ENCODE assay signal across 19 cellular contexts in the genomic region with DNA sequence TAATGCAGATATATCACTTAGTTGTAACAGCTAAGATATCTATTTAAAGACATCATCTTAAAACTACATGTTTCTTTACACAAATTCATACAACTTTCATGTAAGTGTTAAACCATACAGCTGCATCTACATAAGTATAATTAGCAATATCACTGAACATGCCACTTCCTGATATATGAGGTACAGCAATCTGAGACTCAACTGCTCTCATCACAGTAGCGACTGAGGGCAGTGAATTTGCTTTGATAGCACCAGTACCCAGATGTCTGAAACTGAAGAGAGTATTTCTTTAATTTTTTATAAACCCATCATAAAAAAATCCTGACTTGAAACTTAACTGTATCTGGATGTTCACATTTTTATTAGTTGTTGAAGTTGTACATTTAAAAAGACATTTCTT.
"Had no signal": no experiment of that assay in that cellular context is flagged by ENCODE, and none has a peak within 500 bp of the region (broad histone marks: within the 10 kb centered on the region; RNA-seq: fewer than 3 reads in every experiment).

No MANE protein-coding gene starts in this region.

- FAIRE-seq: HTR-8/SVneo, K562 had no signal

- ATAC-seq: K562, Panc1, PC-3, SK-N-SH treated with all-trans-retinoic acid at 6 μM for 48 hours had no signal

- H3K4me3 ChIP-seq: K562 had no signal

- DNase-seq: NCI-H1092, NCI-H1105 treated with DMSO at 0.1 percent for 48 hours, NCI-H1417 treated with DMSO at 0.1 percent for 48 hours, NCI-H146, NCI-H1694 treated with DMSO at 0.1 percent for 48 hours, NCI-H1930, NCI-H2081, NCI-H2107, NCI-H2227 treated with DMSO at 0.1 percent for 48 hours, NCI-H524, NCI-H526 treated with DMSO at 0.1 percent for 48 hours, NCI-H774, PC-3, SHP77, T-helper 1 cell had no signal
